In the genomic region with DNA sequence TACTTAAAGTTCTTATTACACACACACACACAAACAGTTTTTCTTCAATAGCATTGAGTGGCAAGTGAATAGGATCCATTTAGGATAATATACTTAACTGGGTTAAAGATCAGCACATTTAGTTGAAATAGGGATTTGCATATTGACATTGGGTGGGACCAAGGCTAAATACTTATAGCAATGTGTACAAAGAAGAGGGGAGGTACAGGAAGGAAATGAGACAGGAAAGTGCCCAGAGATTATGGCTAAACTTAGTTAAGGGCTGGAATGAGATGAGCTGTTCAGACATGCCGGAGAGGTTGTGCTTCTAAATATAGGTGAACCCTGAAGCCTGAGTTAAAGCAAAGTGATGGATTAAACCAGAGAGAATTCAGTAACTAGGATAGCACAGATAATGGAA, we compare ENCODE assay signal across 18 cellular contexts.
"Had no signal": no experiment of that assay in that cellular context is flagged by ENCODE, and none has a peak within 500 bp of the region (broad histone marks: within the 10 kb centered on the region; RNA-seq: fewer than 3 reads in every experiment).

No MANE protein-coding gene starts in this region.

- H3K36me3 Mint-ChIP-seq: brain had no signal

- H3K4me3 ChIP-seq: thoracic aorta had no signal

- DNase-seq: activated B cell treated with CpG ODN at 0.5 μM for 24 hours; activated CD4-positive, alpha-beta T cell treated with anti-CD3 and anti-CD28 coated beads, Interleukin-2, amount 10 ng/mL, durations not matched to agents 24 days and 14 days; activated CD8-positive, alpha-beta T cell treated with anti-CD3 and anti-CD28 coated beads for 36 hours; activated naive CD4-positive, alpha-beta T cell treated with anti-CD3 and anti-CD28 coated beads for 36 hours; activated T-cell treated with anti-CD3 and anti-CD28 coated beads, Interleukin-2, amount 50 U/mL, for 1 hour; cortex of kidney; hypothalamus; islet precursor cell; naive B cell; stimulated activated CD4-positive, alpha-beta T cell treated with anti-CD3 and anti-CD28 coated beads, Interleukin-4, amount 100 ng/mL, for 4 hours had no signal

- H3K27ac ChIP-seq: thoracic aorta had no signal

- ATAC-seq: activated CD8-positive, alpha-beta T cell treated with anti-CD3 and anti-CD28 coated beads for 36 hours; left lobe of liver; stimulated activated memory B cell treated with anti-CD40 and anti-IgM and Interleukin-4, amounts not matched to agents 10 μg/mL and 1 μg/mL and 100 μg/mL, for 72 hours had no signal

- H3K36me3 ChIP-seq: thoracic aorta had no signal

- H3K9me3 ChIP-seq: thoracic aorta had no signal

- H3K27me3 Mint-ChIP-seq: activated CD4-positive, alpha-beta T cell treated with anti-CD3 and anti-CD28 coated beads, Interleukin-2, amount 10 ng/mL, durations not matched to agents 24 days and 14 days; progenitor cell of endocrine pancreas had no signal

- FAIRE-seq: endothelial cell of umbilical vein had no signal

- H3K27ac Mint-ChIP-seq: activated B cell treated with CpG ODN at 0.5 μM for 24 hours; activated CD4-positive, alpha-beta T cell treated with anti-CD3 and anti-CD28 coated beads, Interleukin-2, amount 10 ng/mL, durations not matched to agents 24 days and 14 days; activated CD8-positive, alpha-beta T cell treated with anti-CD3 and anti-CD28 coated beads for 36 hours; activated naive CD4-positive, alpha-beta T cell treated with anti-CD3 and anti-CD28 coated beads for 36 hours; brain; progenitor cell of endocrine pancreas; stimulated activated memory B cell treated with anti-CD40 and anti-IgM and Interleukin-4, amounts not matched to agents 10 μg/mL and 1 μg/mL and 100 μg/mL, for 72 hours; T-helper 2 cell treated with Interferon-gamma antibody and Interleukin-4, amounts not matched to agents 5 μg/mL and 100 μg/mL, for 36 hours had no signal

- H3K4me3 Mint-ChIP-seq: activated B cell treated with CpG ODN at 0.5 μM for 24 hours; activated CD4-positive, alpha-beta T cell treated with anti-CD3 and anti-CD28 coated beads, Interleukin-2, amount 10 ng/mL, durations not matched to agents 24 days and 14 days; activated CD8-positive, alpha-beta T cell treated with anti-CD3 and anti-CD28 coated beads for 36 hours; activated naive CD4-positive, alpha-beta T cell treated with anti-CD3 and anti-CD28 coated beads for 36 hours; brain; naive B cell; neural crest cell; stimulated activated memory B cell treated with anti-CD40 and anti-IgM and Interleukin-4, amounts not matched to agents 10 μg/mL and 1 μg/mL and 100 μg/mL, for 72 hours; T-helper 2 cell treated with Interferon-gamma antibody and Interleukin-4, amounts not matched to agents 5 μg/mL and 100 μg/mL, for 36 hours had no signal

- H3K4me1 Mint-ChIP-seq: activated CD4-positive, alpha-beta T cell treated with anti-CD3 and anti-CD28 coated beads, Interleukin-2, amount 10 ng/mL, durations not matched to agents 24 days and 14 days had no signal
